Comparison of ENCODE assay signal across 24 cellular contexts in genomic region chr14:80231732-80232131, GRCh38. TPM values are rescaled to one million over a fixed set of nuclear protein-coding genes. Genes with fewer than 3 reads are reported as not detected.
DNase-seq lines count a peak whose midpoint lies in the region; ATAC-seq, FAIRE-seq and TF ChIP-seq lines count a peak whose summit lies in the region.
"Had no signal": no experiment of that assay in that cellular context is flagged by ENCODE, and none has a peak within 500 bp of the region (broad histone marks: within the 10 kb centered on the region; RNA-seq: fewer than 3 reads in every experiment).

No MANE protein-coding gene starts in this region.

- intact Hi-C loops in body of pancreas (cut with DNase I) (no loop called here), esophagus squamous epithelium (cut with DNase I) (no loop called here), pancreas (cut with DNase I) (no loop called here)
- intact Hi-C loops in activated CD4-positive, alpha-beta T cell treated with anti-CD3 and anti-CD28 coated beads for 36 hours (cut with DNase I, micrococcal nuclease): no loop called here

- peaks cover 19% of the 10 kb centered on the region for H3K9me3 Mint-ChIP-seq in activated CD4-positive, alpha-beta T cell treated with anti-CD3 and anti-CD28 coated beads for 36 hours (ENCODE audit: low read depth)
- peaks cover 3 to 21% (median 12%) of the 10 kb centered on the region in 5 donors for H3K9me3 Mint-ChIP-seq in CD8-positive, alpha-beta memory T cell

- no peaks in the 10 kb centered on the region for H3K27me3 Mint-ChIP-seq in activated CD4-positive, alpha-beta T cell treated with anti-CD3 and anti-CD28 coated beads for 36 hours
- H3K27me3 Mint-ChIP-seq in CD8-positive, alpha-beta memory T cell: peaks cover 0 to 3% of the 10 kb centered on the region in 2 donors
- H3K27me3 Mint-ChIP-seq: CD4-positive, CD25-positive, alpha-beta regulatory T cell had no signal

- TF ChIP-seq POLR2A in body of pancreas (IDR thresholded peaks at IDR 0.05): no peak
- TF ChIP-seq POLR2A in esophagus squamous epithelium (IDR thresholded peaks at IDR 0.05): no peak

- H3K4me3 ChIP-seq in body of pancreas: no peak overlapping the region
- no peak overlapping the region for H3K4me3 ChIP-seq in esophagus squamous epithelium
- H3K4me3 ChIP-seq in pancreas: no peak overlapping the region
- no peak overlapping the region for H3K4me3 ChIP-seq in CD8-positive, alpha-beta memory T cell (ENCODE audit: low read length)
- H3K4me3 ChIP-seq: BLaER1 had no signal

- no peaks in the 10 kb centered on the region for H3K36me3 Mint-ChIP-seq in activated CD4-positive, alpha-beta T cell treated with anti-CD3 and anti-CD28 coated beads for 36 hours (ENCODE audit: low read depth)
- no peaks in the 10 kb centered on the region for H3K36me3 Mint-ChIP-seq in CD8-positive, alpha-beta memory T cell
- H3K36me3 Mint-ChIP-seq: CD14-positive monocyte; CD4-positive, alpha-beta memory T cell; CD4-positive, CD25-positive, alpha-beta regulatory T cell had no signal

- WGBS in body of pancreas, 2 donors: 52 to 54% methylated on average over 2 of the region's 2 CpGs
- WGBS in esophagus squamous epithelium, 2 donors: 82 to 85% methylated on average over 2 of the region's 2 CpGs
- WGBS in pancreas, 2 donors: 42 to 64% methylated on average over 2 of the region's 2 CpGs

- no peaks in the 10 kb centered on the region for H3K4me1 Mint-ChIP-seq in activated CD4-positive, alpha-beta T cell treated with anti-CD3 and anti-CD28 coated beads for 36 hours
- no peaks in the 10 kb centered on the region for H3K4me1 Mint-ChIP-seq in CD8-positive, alpha-beta memory T cell
- H3K4me1 Mint-ChIP-seq: CD14-positive monocyte; CD4-positive, alpha-beta memory T cell; CD4-positive, CD25-positive, alpha-beta regulatory T cell had no signal

- H3K4me1 ChIP-seq in body of pancreas (peaks cover 9% of the 10 kb centered on the region), esophagus squamous epithelium (peaks cover 0 to 34% (median 0%) of the 10 kb centered on the region in 3 donors), pancreas (no peaks in the 10 kb centered on the region)
- no peaks in the 10 kb centered on the region for H3K4me1 ChIP-seq in CD8-positive, alpha-beta memory T cell (ENCODE audit: insufficient read depth, low read length)
- H3K4me1 ChIP-seq: BE2C, BLaER1, Caco-2 had no signal

- peak in 1 of 4 donors; percentile 5 for DNase-seq in body of pancreas
- DNase-seq in esophagus squamous epithelium (lab: John Stamatoyannopoulos, UW): no peak
- DNase-seq in pancreas: no peak
- DNase-seq in HuH-7 (ENCODE audit: low spot score): no peak
- DNase-seq in activated CD4-positive, alpha-beta T cell treated with anti-CD3 and anti-CD28 coated beads for 36 hours: no peak
- DNase-seq in NOMO-1 (lab: John Stamatoyannopoulos, UW; ENCODE audit: unreplicated experiment in 2 of 2): no peak
- no peak for DNase-seq in CD8-positive, alpha-beta memory T cell
- DNase-seq: 8988T; ACHN; BE2C; C1 segment of cervical spinal cord; Caco-2; Calu3; CD4-positive, alpha-beta memory T cell; CD4-positive, CD25-positive, alpha-beta regulatory T cell; DMS79 treated with DMSO at 0.1 percent for 48 hours; GF-D8 had no signal

- TF ChIP-seq CTCF in body of pancreas (IDR thresholded peaks at IDR 0.05): no peak
- TF ChIP-seq CTCF in esophagus squamous epithelium (IDR thresholded peaks at IDR 0.05): no peak
- no peak for TF ChIP-seq CTCF in pancreas (IDR thresholded peaks at IDR 0.05)

- FAIRE-seq in pancreas (lab: Jason Lieb, UNC): no peak
- FAIRE-seq: A204.1, D721Med, G401.6, GM12891, GM19239 had no signal

- ATAC-seq in body of pancreas (peak; percentile 40), pancreas (peak in 3 of 4 donors; percentile 15 to 62 (median 60))
- no peak for ATAC-seq in activated CD4-positive, alpha-beta T cell treated with anti-CD3 and anti-CD28 coated beads for 36 hours

- H3K36me3 ChIP-seq in body of pancreas (replicated peaks in 1 of 2; ENCODE audit: insufficient read depth in 1 of 2, low read depth in 2 of 2) (no peaks in the 10 kb centered on the region), esophagus squamous epithelium (no peaks in the 10 kb centered on the region), pancreas (no peaks in the 10 kb centered on the region)
- H3K36me3 ChIP-seq in CD8-positive, alpha-beta memory T cell (ENCODE audit: insufficient read depth, low read length): no peaks in the 10 kb centered on the region
- H3K36me3 ChIP-seq: BE2C, BLaER1 had no signal

- H3K4me3 Mint-ChIP-seq in activated CD4-positive, alpha-beta T cell treated with anti-CD3 and anti-CD28 coated beads for 36 hours: no peak overlapping the region
- H3K4me3 Mint-ChIP-seq in CD8-positive, alpha-beta memory T cell: no peak overlapping the region
- H3K4me3 Mint-ChIP-seq: CD14-positive monocyte; CD4-positive, alpha-beta memory T cell; CD4-positive, CD25-positive, alpha-beta regulatory T cell had no signal

- H3K27me3 ChIP-seq in body of pancreas (no peaks in the 10 kb centered on the region), esophagus squamous epithelium (no peaks in the 10 kb centered on the region), pancreas (no peaks in the 10 kb centered on the region)
- H3K27me3 ChIP-seq in CD8-positive, alpha-beta memory T cell (ENCODE audit: insufficient read depth, low read length, poor library complexity, severe bottlenecking): no peaks in the 10 kb centered on the region
- H3K27me3 ChIP-seq: BE2C, BLaER1 had no signal

- H3K27ac ChIP-seq in body of pancreas: no peak overlapping the region
- peak overlapping the region in 3 of 4 donors; percentile 22 to 81 (median 80) for H3K27ac ChIP-seq in esophagus squamous epithelium
- H3K27ac ChIP-seq in pancreas: no peak overlapping the region
- no peak overlapping the region for H3K27ac ChIP-seq in CD8-positive, alpha-beta memory T cell (ENCODE audit: low read depth, low read length)
- H3K27ac ChIP-seq: BLaER1 had no signal

- no peak overlapping the region for H3K27ac Mint-ChIP-seq in activated CD4-positive, alpha-beta T cell treated with anti-CD3 and anti-CD28 coated beads for 36 hours
- H3K27ac Mint-ChIP-seq in CD8-positive, alpha-beta memory T cell: no peak overlapping the region
- H3K27ac Mint-ChIP-seq: CD4-positive, alpha-beta memory T cell; CD4-positive, CD25-positive, alpha-beta regulatory T cell had no signal

- POLR2A ChIA-PET in activated CD4-positive, alpha-beta T cell treated with anti-CD3 and anti-CD28 coated beads for 36 hours (lab: Charles Lee): no interaction called here
- POLR2A ChIA-PET in CD8-positive, alpha-beta memory T cell (lab: Charles Lee): no interaction called here

- CTCF ChIA-PET in activated CD4-positive, alpha-beta T cell treated with anti-CD3 and anti-CD28 coated beads for 36 hours (lab: Charles Lee): no interaction called here
- CTCF ChIA-PET in CD8-positive, alpha-beta memory T cell (lab: Charles Lee): no interaction called here

- H3K9me3 ChIP-seq in body of pancreas: no peaks in the 10 kb centered on the region
- peaks cover 0 to 7% (median 7%) of the 10 kb centered on the region in 3 donors for H3K9me3 ChIP-seq in esophagus squamous epithelium
- no peaks in the 10 kb centered on the region for H3K9me3 ChIP-seq in pancreas
- peaks cover 3% of the 10 kb centered on the region for H3K9me3 ChIP-seq in CD8-positive, alpha-beta memory T cell (ENCODE audit: low read length)
- H3K9me3 ChIP-seq: BE2C had no signal

RNA-seq across cellular contexts. Expression of gene DIO2, which starts 20.4 kb away (rescaled TPM):
- total RNA-seq in body of pancreas (1 to 10 TPM in 1 of 2 donors, under 1 TPM in 1; under 0.01 to 1.8 TPM), esophagus squamous epithelium (100 to 1,000 TPM in 3 of 4 donors, 10 to 100 TPM in 1; 54.0 to 142 (median 123) TPM), pancreas (1 to 10 TPM in 3 of 6 donors, under 1 TPM in 3; 0.08 to 3.8 (median 0.77) TPM)
- polyA plus RNA-seq in pancreas: under 1 TPM; 0.31 to 0.53 TPM
- total RNA-seq in activated CD4-positive, alpha-beta T cell treated with anti-CD3 and anti-CD28 coated beads for 36 hours: not detected
- total RNA-seq in CD8-positive, alpha-beta memory T cell: not detected
- not detected for polyA plus RNA-seq in CD8-positive, alpha-beta memory T cell
- total RNA-seq: CD4-positive, alpha-beta memory T cell; CD4-positive, CD25-positive, alpha-beta regulatory T cell had no signal
- polyA plus RNA-seq: CD14-positive monocyte; CD4-positive, alpha-beta memory T cell; CD4-positive, CD25-positive, alpha-beta regulatory T cell had no signal

Comparison
In these comparisons a context has a peak if more than half of its experiments do, and no peak if none do; other contexts are left out.
1. H3K27ac ChIP-seq: peak in esophagus squamous epithelium (3 of 4); none in body of pancreas (0 of 4), pancreas (0 of 4) and CD8-positive, alpha-beta memory T cell (single experiment).
2. RNA of gene DIO2, which starts 20.4 kb away (total RNA-seq): 54.0 to 142 TPM in esophagus squamous epithelium; under 0.01 to 1.8 TPM in body of pancreas, 0.08 to 3.8 TPM in pancreas, not detected in activated CD4-positive, alpha-beta T cell treated with anti-CD3 and anti-CD28 coated beads for 36 hours and not detected in CD8-positive, alpha-beta memory T cell; every median in the first group is over 10 times any median in the second.